ENCODE assay signal across 8 cellular contexts in the genomic region with DNA sequence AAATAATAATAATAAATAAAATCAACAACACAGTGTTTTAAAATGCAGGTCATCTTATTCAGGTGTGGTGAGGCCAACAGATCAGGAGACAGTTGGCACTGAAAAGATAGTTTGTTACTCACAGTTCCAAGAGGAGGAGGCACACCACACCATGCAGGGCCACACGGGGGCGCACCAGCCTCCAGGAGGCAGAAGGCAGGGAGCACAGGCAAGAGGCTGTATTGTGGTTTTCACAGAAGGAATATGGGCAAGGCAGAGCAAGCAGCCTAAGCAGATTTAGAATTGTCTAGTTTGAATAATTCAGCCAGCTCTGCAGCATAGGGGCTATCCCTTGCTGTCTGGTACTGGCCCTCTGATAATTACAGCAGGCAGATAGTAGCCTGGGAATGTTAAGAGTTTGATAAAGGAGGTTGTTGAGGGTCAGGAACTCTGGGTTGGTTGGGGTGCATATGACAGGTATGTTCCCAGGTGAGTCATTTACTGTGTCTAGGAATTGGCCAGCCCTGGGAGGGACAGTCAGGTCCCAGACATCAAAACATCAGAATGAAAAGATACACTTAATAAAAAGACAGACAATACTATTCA. TPM values are rescaled to one million over a fixed set of nuclear protein-coding genes. Genes with fewer than 3 reads are reported as not detected.
DNase-seq lines count a peak whose midpoint lies in the region; ATAC-seq, FAIRE-seq and TF ChIP-seq lines count a peak whose summit lies in the region.

No MANE protein-coding gene starts in this region.

- H2AFZ ChIP-seq in PC-9: no peak overlapping the region
- H2AFZ ChIP-seq in neural progenitor cell (replicated peaks): no peak overlapping the region

- BruUV-seq in PC-9 (replicated peaks; lab: Mats Ljungman, UMichigan): no TSS peak

- H3K9me3 ChIP-seq in PC-9 (ENCODE audit: insufficient read depth, low read depth) (no peaks in the 10 kb centered on the region), neural progenitor cell (ENCODE audit: low read depth) (no peaks in the 10 kb centered on the region)

- H3F3A ChIP-seq in PC-9 (ENCODE audit: insufficient read depth, low read depth): no peaks in the 10 kb centered on the region
- peaks cover 21% of the 10 kb centered on the region for H3F3A ChIP-seq in neural progenitor cell (ENCODE audit: low read depth)

- H3K27ac ChIP-seq in PC-9 (no peak overlapping the region), neural progenitor cell (no peak overlapping the region)

- no peak for ATAC-seq in HG02678 (IDR thresholded peaks at IDR 0.05; ENCODE audit: unreplicated experiment)

- H3K79me2 ChIP-seq in PC-9 (ENCODE audit: low read depth): no peaks in the 10 kb centered on the region
- H3K79me2 ChIP-seq in neural progenitor cell (ENCODE audit: low read depth): no peaks in the 10 kb centered on the region

- FAIRE-seq in H54 (lab: Jason Lieb, UNC) (no peak), bronchial epithelial cell (lab: Jason Lieb, UNC) (no peak)

- peaks cover 31% of the 10 kb centered on the region for H3K4me1 Mint-ChIP-seq in neural progenitor cell

- no peak overlapping the region for H3K4me3 Mint-ChIP-seq in neural progenitor cell

- H3K36me3 Mint-ChIP-seq in neural progenitor cell: no peaks in the 10 kb centered on the region

- no peaks in the 10 kb centered on the region for H3K27me3 ChIP-seq in PC-9 (ENCODE audit: insufficient read depth, low read depth)
- H3K27me3 ChIP-seq in bronchial epithelial cell (ENCODE audit: control insufficient read depth, insufficient read depth, low read length): peaks cover 4% of the 10 kb centered on the region
- peaks cover 5% of the 10 kb centered on the region for H3K27me3 ChIP-seq in neural progenitor cell

- H3K9me2 ChIP-seq in PC-9 (ENCODE audit: insufficient read depth): no peaks in the 10 kb centered on the region

- DNase-seq in CD1c-positive myeloid dendritic cell (ENCODE audit: extremely low spot score): peak; percentile 71
- peak; percentile 49 for DNase-seq in H54 (ENCODE audit: insufficient read length, low spot score)
- DNase-seq in PC-9: peak; percentile 36 to 39
- peak; percentile 43 for DNase-seq in bronchial epithelial cell (ENCODE audit: low read depth)
- DNase-seq in neural progenitor cell (ENCODE audit: low spot score): peak; percentile 66
- DNase-seq in effector CD4-positive, alpha-beta T cell: no peak
- DNase-seq in DMS79 (lab: John Stamatoyannopoulos, UW): no peak

- H3K9me3 Mint-ChIP-seq in neural progenitor cell: no peaks in the 10 kb centered on the region

- TF ChIP-seq POLR2A in H54 (IDR thresholded peaks at IDR 0.05; ENCODE audit: low read depth, low read length): no peak

- no peak overlapping the region for H3K27ac Mint-ChIP-seq in neural progenitor cell

- POLR2A ChIA-PET in PC-9 (lab: Charles Lee; ENCODE audit: unreplicated experiment): no interaction called here

- H3K27me3 Mint-ChIP-seq in neural progenitor cell (ENCODE audit: insufficient read depth, low read depth): peaks cover 10% of the 10 kb centered on the region

- H3K4me3 ChIP-seq in PC-9: no peak overlapping the region
- no peak overlapping the region for H3K4me3 ChIP-seq in bronchial epithelial cell (ENCODE audit: low read depth, low read length)
- H3K4me3 ChIP-seq in neural progenitor cell: no peak overlapping the region

- H3K9ac ChIP-seq in neural progenitor cell: no peak overlapping the region

- H4K20me1 ChIP-seq in PC-9 (ENCODE audit: insufficient read depth): no peaks in the 10 kb centered on the region
- H4K20me1 ChIP-seq in neural progenitor cell (ENCODE audit: low read depth): no peaks in the 10 kb centered on the region

- TF ChIP-seq CTCF in PC-9 (conservative IDR thresholded peaks at IDR 0.05): peak; percentile 71
- peak; percentile 75 for TF ChIP-seq CTCF in bronchial epithelial cell (IDR thresholded peaks at IDR 0.05; ENCODE audit: insufficient read depth, low read length, severe bottlenecking)
- TF ChIP-seq CTCF in neural progenitor cell (IDR thresholded peaks at IDR 0.05): peak; percentile 76

- CTCF ChIA-PET in PC-9 (lab: Charles Lee): no interaction called here

- intact Hi-C loops in PC-9 (cut with micrococcal nuclease; ENCODE audit: unreplicated experiment): no loop called here

- H3K4me2 ChIP-seq in PC-9 (no peak overlapping the region), neural progenitor cell (no peak overlapping the region)

- H3K36me3 ChIP-seq in PC-9 (ENCODE audit: low read depth): no peaks in the 10 kb centered on the region
- no peaks in the 10 kb centered on the region for H3K36me3 ChIP-seq in bronchial epithelial cell (ENCODE audit: control insufficient read depth, insufficient read depth, low read length)
- no peaks in the 10 kb centered on the region for H3K36me3 ChIP-seq in neural progenitor cell

- no peaks in the 10 kb centered on the region for H3K4me1 ChIP-seq in PC-9 (replicated peaks; ENCODE audit: insufficient read depth)
- peaks cover 9% of the 10 kb centered on the region for H3K4me1 ChIP-seq in neural progenitor cell

RNA-seq across cellular contexts. Expression of gene KIAA2012, which starts 31.3 kb away (rescaled TPM):
- not detected in 2 replicates for total RNA-seq in PC-9 (2021)
- total RNA-seq in bronchial epithelial cell: not detected in 2 replicates
- not detected in 2 replicates for total RNA-seq in neural progenitor cell (ENCODE audit: low replicate concordance)

Comparison
In these comparisons a context has a peak if more than half of its experiments do, and no peak if none do; other contexts are left out.
1. DNase-seq: peak in CD1c-positive myeloid dendritic cell (single experiment), H54 (single experiment), PC-9 (2 of 2), bronchial epithelial cell (single experiment) and neural progenitor cell (single experiment); none in effector CD4-positive, alpha-beta T cell (single experiment) and DMS79 (single experiment).
2. Peak in every context shown above with its lines, with median percentiles within 50 percentile points of each other: CTCF ChIP-seq.